9 cellular contexts compared by ENCODE assay signal in genomic region chr21:20971296-20971921, GRCh38.
DNase-seq lines count a peak whose midpoint lies in the region; ATAC-seq and TF ChIP-seq lines count a peak whose summit lies in the region.
"Had no signal": no experiment of that assay in that cellular context is flagged by ENCODE, and none has a peak within 500 bp of the region (broad histone marks: within the 10 kb centered on the region; RNA-seq: fewer than 3 reads in every experiment).

No MANE protein-coding gene starts in this region.

- DNase-seq in NCI-H526 (lab: John Stamatoyannopoulos, UW) (peak; percentile 0 to 30), NCI-H526 treated with DMSO at 0.1 percent for 48 hours (lab: John Stamatoyannopoulos, UW) (no peak), MM.1S (peak; percentile 70), SK-N-MC (ENCODE audit: low read depth, low spot score) (peak; percentile 70), fibroblast of gingiva (ENCODE audit: low read depth) (peak; percentile 56), nucleus accumbens (lab: John Stamatoyannopoulos, UW) (peak in 42 of 56 donors; percentile 2 to 89 (median 43)), activated gamma-delta T cell (lab: John Stamatoyannopoulos, UW) (no peak)

- H3K79me2 ChIP-seq in MM.1S (ENCODE audit: low read length) = no peaks in the 10 kb centered on the region

- H3F3A ChIP-seq in MM.1S (ENCODE audit: insufficient read depth, low read length) = no peaks in the 10 kb centered on the region

- no peaks in the 10 kb centered on the region for H3K4me1 ChIP-seq in MM.1S (ENCODE audit: low read length)

- H3K9ac ChIP-seq in MM.1S (ENCODE audit: low read length) (no peak overlapping the region), SK-N-MC (ENCODE audit: insufficient read length) (no peak overlapping the region)
- H3K9ac ChIP-seq: BLaER1 treated with 17β-estradiol and CSF1 and Interleukin-3, amounts not matched to agents 10 nM and 100 nM had no signal

- no peaks in the 10 kb centered on the region for H3K9me3 ChIP-seq in MM.1S (replicated peaks; ENCODE audit: insufficient read depth, low read length)
- H3K9me3 ChIP-seq in SK-N-MC (ENCODE audit: low read depth, low read length) = no peaks in the 10 kb centered on the region
- H3K9me3 ChIP-seq: BLaER1 treated with 17β-estradiol and CSF1 and Interleukin-3, amounts not matched to agents 10 nM and 100 nM had no signal

- no peak overlapping the region for H2AFZ ChIP-seq in MM.1S (ENCODE audit: low read length)

- H3K4me3 ChIP-seq in MM.1S (ENCODE audit: low read length) (no peak overlapping the region), SK-N-MC (no peak overlapping the region)
- H3K4me3 ChIP-seq: BLaER1 treated with 17β-estradiol and CSF1 and Interleukin-3, amounts not matched to agents 10 nM and 100 nM had no signal

- H3K27me3 ChIP-seq in MM.1S (replicated peaks; ENCODE audit: insufficient read depth, low read length) = no peaks in the 10 kb centered on the region
- H3K27me3 ChIP-seq: BLaER1 treated with 17β-estradiol and CSF1 and Interleukin-3, amounts not matched to agents 10 nM and 100 nM had no signal

- H3K9me2 ChIP-seq in MM.1S (replicated peaks; ENCODE audit: insufficient read depth, low read length) = no peaks in the 10 kb centered on the region

- H3K27ac ChIP-seq in MM.1S (ENCODE audit: low read length) = no peak overlapping the region
- H3K27ac ChIP-seq in SK-N-MC = peak overlapping the region; percentile 71; the same call in 1 of the 2 replicates
- H3K27ac ChIP-seq: BLaER1 treated with 17β-estradiol and CSF1 and Interleukin-3, amounts not matched to agents 10 nM and 100 nM had no signal

- H4K20me1 ChIP-seq in MM.1S (ENCODE audit: insufficient read depth, low read length) = no peaks in the 10 kb centered on the region
- H4K20me1 ChIP-seq: BLaER1 treated with 17β-estradiol and CSF1 and Interleukin-3, amounts not matched to agents 10 nM and 100 nM had no signal

- no peak for ATAC-seq in HG03039 (IDR thresholded peaks at IDR 0.05; ENCODE audit: unreplicated experiment)

- H3K36me3 ChIP-seq in MM.1S (replicated peaks; ENCODE audit: insufficient read depth, low read length) (no peaks in the 10 kb centered on the region), SK-N-MC (ENCODE audit: insufficient read depth, low read length) (no peaks in the 10 kb centered on the region)
- H3K36me3 ChIP-seq: BLaER1 treated with 17β-estradiol and CSF1 and Interleukin-3, amounts not matched to agents 10 nM and 100 nM had no signal

- TF ChIP-seq CTCF in MM.1S (IDR thresholded peaks at IDR 0.05; ENCODE audit: low read length) = peak; percentile 51

- H3K4me2 ChIP-seq in MM.1S (ENCODE audit: low read depth, low read length) = no peak overlapping the region
- H3K4me2 ChIP-seq: BLaER1 treated with 17β-estradiol and CSF1 and Interleukin-3, amounts not matched to agents 10 nM and 100 nM had no signal

Comparison
In these comparisons a context has a peak if more than half of its experiments do, and no peak if none do; other contexts are left out.
1. DNase-seq: peak in NCI-H526 (2 of 2), MM.1S (single experiment), SK-N-MC (single experiment), fibroblast of gingiva (single experiment) and nucleus accumbens (42 of 56); none in NCI-H526 treated with DMSO at 0.1 percent for 48 hours (single experiment) and activated gamma-delta T cell (single experiment).